Comparison of ENCODE assay signal across 1 cellular context in the genomic region with DNA sequence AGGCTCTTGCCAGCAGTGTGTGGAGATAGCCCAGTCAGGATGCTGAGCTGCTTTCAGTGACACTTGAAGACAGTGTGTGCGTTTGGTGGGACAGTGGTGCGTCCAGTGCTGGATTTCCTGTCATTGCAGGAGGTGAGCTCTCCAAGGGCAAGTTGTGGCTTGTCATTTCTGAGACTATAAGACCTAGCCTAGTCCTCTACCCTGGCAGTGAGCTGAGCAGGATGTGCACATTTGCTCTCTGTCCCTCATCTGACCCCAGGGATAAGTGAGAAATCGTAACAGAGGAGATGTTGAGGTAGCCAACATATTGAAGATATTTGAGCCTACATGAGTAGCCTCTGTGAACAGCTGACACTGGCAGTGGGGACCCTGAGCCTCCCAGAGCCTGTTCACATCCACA.
TF ChIP-seq lines count a peak whose summit lies in the region.

No MANE protein-coding gene starts in this region.

TF ChIP-seq in GM12878, 131 proteins besides CTCF, POLR2A, EP300 and RAD21:
- no peak for TF ChIP-seq HDAC2 (IDR thresholded peaks at IDR 0.05)
- no peak for TF ChIP-seq FOS (IDR thresholded peaks at IDR 0.05; ENCODE audit: borderline replicate concordance, extremely low read depth, insufficient read length)
- TF ChIP-seq, protein P1, sequence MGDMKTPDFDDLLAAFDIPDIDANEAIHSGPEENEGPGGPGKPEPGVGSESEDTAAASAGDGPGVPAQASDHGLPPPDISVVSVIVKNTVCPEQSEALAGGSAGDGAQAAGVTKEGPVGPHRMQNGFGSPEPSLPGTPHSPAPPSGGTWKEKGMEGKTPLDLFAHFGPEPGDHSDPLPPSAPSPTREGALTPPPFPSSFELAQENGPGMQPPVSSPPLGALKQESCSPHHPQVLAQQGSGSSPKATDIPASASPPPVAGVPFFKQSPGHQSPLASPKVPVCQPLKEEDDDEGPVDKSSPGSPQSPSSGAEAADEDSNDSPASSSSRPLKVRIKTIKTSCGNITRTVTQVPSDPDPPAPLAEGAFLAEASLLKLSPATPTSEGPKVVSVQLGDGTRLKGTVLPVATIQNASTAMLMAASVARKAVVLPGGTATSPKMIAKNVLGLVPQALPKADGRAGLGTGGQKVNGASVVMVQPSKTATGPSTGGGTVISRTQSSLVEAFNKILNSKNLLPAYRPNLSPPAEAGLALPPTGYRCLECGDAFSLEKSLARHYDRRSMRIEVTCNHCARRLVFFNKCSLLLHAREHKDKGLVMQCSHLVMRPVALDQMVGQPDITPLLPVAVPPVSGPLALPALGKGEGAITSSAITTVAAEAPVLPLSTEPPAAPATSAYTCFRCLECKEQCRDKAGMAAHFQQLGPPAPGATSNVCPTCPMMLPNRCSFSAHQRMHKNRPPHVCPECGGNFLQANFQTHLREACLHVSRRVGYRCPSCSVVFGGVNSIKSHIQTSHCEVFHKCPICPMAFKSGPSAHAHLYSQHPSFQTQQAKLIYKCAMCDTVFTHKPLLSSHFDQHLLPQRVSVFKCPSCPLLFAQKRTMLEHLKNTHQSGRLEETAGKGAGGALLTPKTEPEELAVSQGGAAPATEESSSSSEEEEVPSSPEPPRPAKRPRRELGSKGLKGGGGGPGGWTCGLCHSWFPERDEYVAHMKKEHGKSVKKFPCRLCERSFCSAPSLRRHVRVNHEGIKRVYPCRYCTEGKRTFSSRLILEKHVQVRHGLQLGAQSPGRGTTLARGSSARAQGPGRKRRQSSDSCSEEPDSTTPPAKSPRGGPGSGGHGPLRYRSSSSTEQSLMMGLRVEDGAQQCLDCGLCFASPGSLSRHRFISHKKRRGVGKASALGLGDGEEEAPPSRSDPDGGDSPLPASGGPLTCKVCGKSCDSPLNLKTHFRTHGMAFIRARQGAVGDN (IDR thresholded peaks at IDR 0.05): no peak
- no peak for TF ChIP-seq WRNIP1 (IDR thresholded peaks at IDR 0.05; ENCODE audit: borderline replicate concordance, low read depth, low read length)
- no peak for TF ChIP-seq IKZF1 (conservative IDR thresholded peaks at IDR 0.05)
- no peak for TF ChIP-seq KLF5 (IDR thresholded peaks at IDR 0.05; ENCODE audit: partially characterized antibody)
- TF ChIP-seq, protein P2, sequence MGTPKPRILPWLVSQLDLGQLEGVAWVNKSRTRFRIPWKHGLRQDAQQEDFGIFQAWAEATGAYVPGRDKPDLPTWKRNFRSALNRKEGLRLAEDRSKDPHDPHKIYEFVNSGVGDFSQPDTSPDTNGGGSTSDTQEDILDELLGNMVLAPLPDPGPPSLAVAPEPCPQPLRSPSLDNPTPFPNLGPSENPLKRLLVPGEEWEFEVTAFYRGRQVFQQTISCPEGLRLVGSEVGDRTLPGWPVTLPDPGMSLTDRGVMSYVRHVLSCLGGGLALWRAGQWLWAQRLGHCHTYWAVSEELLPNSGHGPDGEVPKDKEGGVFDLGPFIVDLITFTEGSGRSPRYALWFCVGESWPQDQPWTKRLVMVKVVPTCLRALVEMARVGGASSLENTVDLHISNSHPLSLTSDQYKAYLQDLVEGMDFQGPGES (IDR thresholded peaks at IDR 0.05): no peak
- TF ChIP-seq NFYA (IDR thresholded peaks at IDR 0.05; ENCODE audit: borderline replicate concordance, low read depth, low read length): no peak
- TF ChIP-seq, protein P3, sequence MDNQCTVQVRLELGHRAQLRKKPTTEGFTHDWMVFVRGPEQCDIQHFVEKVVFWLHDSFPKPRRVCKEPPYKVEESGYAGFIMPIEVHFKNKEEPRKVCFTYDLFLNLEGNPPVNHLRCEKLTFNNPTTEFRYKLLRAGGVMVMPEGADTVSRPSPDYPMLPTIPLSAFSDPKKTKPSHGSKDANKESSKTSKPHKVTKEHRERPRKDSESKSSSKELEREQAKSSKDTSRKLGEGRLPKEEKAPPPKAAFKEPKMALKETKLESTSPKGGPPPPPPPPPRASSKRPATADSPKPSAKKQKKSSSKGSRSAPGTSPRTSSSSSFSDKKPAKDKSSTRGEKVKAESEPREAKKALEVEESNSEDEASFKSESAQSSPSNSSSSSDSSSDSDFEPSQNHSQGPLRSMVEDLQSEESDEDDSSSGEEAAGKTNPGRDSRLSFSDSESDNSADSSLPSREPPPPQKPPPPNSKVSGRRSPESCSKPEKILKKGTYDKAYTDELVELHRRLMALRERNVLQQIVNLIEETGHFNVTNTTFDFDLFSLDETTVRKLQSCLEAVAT (IDR thresholded peaks at IDR 0.05): no peak
- no peak for TF ChIP-seq ZZZ3 (IDR thresholded peaks at IDR 0.05; ENCODE audit: control insufficient read depth, insufficient read length, low read depth)
- TF ChIP-seq GATAD2B (conservative IDR thresholded peaks at IDR 0.05; ENCODE audit: low read depth): no peak
- TF ChIP-seq, protein P4, sequence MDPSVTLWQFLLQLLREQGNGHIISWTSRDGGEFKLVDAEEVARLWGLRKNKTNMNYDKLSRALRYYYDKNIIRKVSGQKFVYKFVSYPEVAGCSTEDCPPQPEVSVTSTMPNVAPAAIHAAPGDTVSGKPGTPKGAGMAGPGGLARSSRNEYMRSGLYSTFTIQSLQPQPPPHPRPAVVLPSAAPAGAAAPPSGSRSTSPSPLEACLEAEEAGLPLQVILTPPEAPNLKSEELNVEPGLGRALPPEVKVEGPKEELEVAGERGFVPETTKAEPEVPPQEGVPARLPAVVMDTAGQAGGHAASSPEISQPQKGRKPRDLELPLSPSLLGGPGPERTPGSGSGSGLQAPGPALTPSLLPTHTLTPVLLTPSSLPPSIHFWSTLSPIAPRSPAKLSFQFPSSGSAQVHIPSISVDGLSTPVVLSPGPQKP (IDR thresholded peaks at IDR 0.05; ENCODE audit: low read depth, low read length): no peak
- TF ChIP-seq, protein P5, sequence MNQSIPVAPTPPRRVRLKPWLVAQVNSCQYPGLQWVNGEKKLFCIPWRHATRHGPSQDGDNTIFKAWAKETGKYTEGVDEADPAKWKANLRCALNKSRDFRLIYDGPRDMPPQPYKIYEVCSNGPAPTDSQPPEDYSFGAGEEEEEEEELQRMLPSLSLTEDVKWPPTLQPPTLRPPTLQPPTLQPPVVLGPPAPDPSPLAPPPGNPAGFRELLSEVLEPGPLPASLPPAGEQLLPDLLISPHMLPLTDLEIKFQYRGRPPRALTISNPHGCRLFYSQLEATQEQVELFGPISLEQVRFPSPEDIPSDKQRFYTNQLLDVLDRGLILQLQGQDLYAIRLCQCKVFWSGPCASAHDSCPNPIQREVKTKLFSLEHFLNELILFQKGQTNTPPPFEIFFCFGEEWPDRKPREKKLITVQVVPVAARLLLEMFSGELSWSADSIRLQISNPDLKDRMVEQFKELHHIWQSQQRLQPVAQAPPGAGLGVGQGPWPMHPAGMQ (IDR thresholded peaks at IDR 0.05; ENCODE audit: borderline replicate concordance): no peak
- TF ChIP-seq PML (IDR thresholded peaks at IDR 0.05; ENCODE audit: low read length): no peak
- TF ChIP-seq ZNF207 (IDR thresholded peaks at IDR 0.05; ENCODE audit: borderline replicate concordance): no peak
- TF ChIP-seq ETV6 (conservative IDR thresholded peaks at IDR 0.05 in 1 of 2, IDR thresholded peaks at IDR 0.05 in 1 of 2; ENCODE audit: borderline replicate concordance in 1 of 2, low read depth in 1 of 2): no peak
TF ChIP-seq in GM12878: peak in this region for 0.
